In the genomic region with DNA sequence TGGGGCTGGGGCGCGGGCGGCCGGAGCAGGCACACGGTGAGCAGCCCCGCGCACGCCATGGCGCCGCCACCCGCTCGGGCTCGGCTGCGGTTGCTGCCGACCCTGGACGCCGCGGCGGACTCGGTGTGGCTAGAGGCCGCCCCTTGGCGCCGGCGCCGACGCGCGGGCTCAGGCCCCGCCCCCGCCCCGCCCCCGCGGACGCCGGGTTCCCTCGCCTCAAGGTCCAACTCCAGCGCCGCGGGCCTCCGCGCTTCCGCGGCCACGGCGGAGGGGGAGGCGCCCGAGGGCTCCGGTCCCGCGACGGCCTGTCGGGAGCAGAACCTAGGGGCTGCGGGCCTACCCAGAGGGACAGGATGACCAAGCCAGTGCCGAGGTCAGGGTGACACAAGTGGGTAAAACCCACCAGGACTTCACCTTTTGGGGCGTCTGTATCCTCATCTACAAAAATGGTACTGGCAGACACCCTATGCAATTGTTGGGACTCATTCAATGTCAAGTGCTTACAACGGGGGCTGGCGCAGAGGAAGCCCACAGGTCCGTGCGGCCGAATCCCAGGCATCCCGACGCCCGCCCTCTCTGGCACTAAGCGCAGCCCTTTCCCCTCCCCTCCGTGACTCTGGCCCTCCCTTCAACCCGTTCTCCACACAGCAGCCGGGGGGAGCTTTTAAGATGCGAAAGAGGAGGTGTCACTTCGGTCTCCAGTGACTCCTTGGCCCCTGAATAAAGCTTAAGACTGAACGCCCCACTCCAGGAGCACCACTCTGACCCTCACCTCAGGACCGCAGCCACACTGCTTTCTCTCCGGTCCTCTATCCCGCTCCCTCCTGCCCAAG, we compare ENCODE assay signal across 1 cellular context.
A peak's percentile ranks its signal among the peaks of the same experiment; 100 is the strongest.
TF ChIP-seq lines count a peak whose summit lies in the region.

A gene with protein sequence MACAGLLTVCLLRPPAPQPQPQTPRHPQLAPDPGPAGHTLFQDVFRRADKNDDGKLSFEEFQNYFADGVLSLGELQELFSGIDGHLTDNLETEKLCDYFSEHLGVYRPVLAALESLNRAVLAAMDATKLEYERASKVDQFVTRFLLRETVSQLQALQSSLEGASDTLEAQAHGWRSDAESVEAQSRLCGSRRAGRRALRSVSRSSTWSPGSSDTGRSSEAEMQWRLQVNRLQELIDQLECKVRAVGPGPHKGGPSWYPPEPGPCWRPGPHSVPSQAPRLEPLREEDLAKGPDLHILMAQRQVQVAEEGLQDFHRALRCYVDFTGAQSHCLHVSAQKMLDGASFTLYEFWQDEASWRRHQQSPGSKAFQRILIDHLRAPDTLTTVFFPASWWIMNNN (minus strand): TSS at position 135 of the 833 bp plus-strand sequence. CDS start 76 bp downstream, at position 59.

TF ChIP-seq in HEK293, 187 proteins besides CTCF, POLR2A, EP300 and RAD21 (continued from another document and continues in another):
- TF ChIP-seq, protein P1, sequence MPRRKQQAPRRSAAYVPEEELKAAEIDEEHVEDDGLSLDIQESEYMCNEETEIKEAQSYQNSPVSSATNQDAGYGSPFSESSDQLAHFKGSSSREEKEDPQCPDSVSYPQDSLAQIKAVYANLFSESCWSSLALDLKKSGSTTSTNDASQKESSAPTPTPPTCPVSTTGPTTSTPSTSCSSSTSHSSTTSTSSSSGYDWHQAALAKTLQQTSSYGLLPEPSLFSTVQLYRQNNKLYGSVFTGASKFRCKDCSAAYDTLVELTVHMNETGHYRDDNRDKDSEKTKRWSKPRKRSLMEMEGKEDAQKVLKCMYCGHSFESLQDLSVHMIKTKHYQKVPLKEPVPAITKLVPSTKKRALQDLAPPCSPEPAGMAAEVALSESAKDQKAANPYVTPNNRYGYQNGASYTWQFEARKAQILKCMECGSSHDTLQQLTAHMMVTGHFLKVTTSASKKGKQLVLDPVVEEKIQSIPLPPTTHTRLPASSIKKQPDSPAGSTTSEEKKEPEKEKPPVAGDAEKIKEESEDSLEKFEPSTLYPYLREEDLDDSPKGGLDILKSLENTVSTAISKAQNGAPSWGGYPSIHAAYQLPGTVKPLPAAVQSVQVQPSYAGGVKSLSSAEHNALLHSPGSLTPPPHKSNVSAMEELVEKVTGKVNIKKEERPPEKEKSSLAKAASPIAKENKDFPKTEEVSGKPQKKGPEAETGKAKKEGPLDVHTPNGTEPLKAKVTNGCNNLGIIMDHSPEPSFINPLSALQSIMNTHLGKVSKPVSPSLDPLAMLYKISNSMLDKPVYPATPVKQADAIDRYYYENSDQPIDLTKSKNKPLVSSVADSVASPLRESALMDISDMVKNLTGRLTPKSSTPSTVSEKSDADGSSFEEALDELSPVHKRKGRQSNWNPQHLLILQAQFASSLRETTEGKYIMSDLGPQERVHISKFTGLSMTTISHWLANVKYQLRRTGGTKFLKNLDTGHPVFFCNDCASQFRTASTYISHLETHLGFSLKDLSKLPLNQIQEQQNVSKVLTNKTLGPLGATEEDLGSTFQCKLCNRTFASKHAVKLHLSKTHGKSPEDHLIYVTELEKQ (tag by site-specific recombination; IDR thresholded peaks at IDR 0.05; ENCODE audit: borderline replicate concordance) = no peak
- TF ChIP-seq, protein P2, sequence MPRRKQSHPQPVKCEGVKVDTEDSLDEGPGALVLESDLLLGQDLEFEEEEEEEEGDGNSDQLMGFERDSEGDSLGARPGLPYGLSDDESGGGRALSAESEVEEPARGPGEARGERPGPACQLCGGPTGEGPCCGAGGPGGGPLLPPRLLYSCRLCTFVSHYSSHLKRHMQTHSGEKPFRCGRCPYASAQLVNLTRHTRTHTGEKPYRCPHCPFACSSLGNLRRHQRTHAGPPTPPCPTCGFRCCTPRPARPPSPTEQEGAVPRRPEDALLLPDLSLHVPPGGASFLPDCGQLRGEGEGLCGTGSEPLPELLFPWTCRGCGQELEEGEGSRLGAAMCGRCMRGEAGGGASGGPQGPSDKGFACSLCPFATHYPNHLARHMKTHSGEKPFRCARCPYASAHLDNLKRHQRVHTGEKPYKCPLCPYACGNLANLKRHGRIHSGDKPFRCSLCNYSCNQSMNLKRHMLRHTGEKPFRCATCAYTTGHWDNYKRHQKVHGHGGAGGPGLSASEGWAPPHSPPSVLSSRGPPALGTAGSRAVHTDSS (tag by site-specific recombination; IDR thresholded peaks at IDR 0.05) = no peak
- TF ChIP-seq ZEB2 (tag by site-specific recombination; IDR thresholded peaks at IDR 0.05) (peak; percentile 68; the same call in 1 of the 2 replicates), KLF9 (tag by site-specific recombination; IDR thresholded peaks at IDR 0.05; ENCODE audit: low read depth) (peak; percentile 57; the same call in 1 of the 2 replicates), OSR2 (tag by site-specific recombination; IDR thresholded peaks at IDR 0.05) (0 out of 2 replicates have a peak, but pooled peaks have one; percentile 11), ZNF701 (tag by site-specific recombination; IDR thresholded peaks at IDR 0.05) (no peak), ZBTB8A (tag by site-specific recombination; IDR thresholded peaks at IDR 0.05) (peak; percentile 73), ZBTB21 (tag by site-specific recombination; IDR thresholded peaks at IDR 0.05) (no peak), ZBTB1 (tag by site-specific recombination; IDR thresholded peaks at IDR 0.05) (no peak), ZNF174 (tag by site-specific recombination; IDR thresholded peaks at IDR 0.05) (no peak), ZNF549 (tag by site-specific recombination; IDR thresholded peaks at IDR 0.05) (no peak), ZNF707 (tag by site-specific recombination; IDR thresholded peaks at IDR 0.05) (no peak), ZNF791 (tag by site-specific recombination; IDR thresholded peaks at IDR 0.05) (no peak), ZNF530 (tag by site-specific recombination; IDR thresholded peaks at IDR 0.05; ENCODE audit: low read depth) (no peak), ZNF843 (tag by site-specific recombination; IDR thresholded peaks at IDR 0.05) (no peak), BCL11B (tag by site-specific recombination; IDR thresholded peaks at IDR 0.05; ENCODE audit: low read depth) (no peak), ZFHX2 (tag by site-specific recombination; conservative IDR thresholded peaks at IDR 0.05) (0 out of 2 replicates have a peak, but pooled peaks have one; percentile 8), ZNF302 (tag by site-specific recombination; IDR thresholded peaks at IDR 0.05; ENCODE audit: low read depth) (no peak), GFI1B (tag by site-specific recombination; IDR thresholded peaks at IDR 0.05) (no peak), ZNF140 (tag by site-specific recombination; IDR thresholded peaks at IDR 0.05) (no peak), ZNF785 (tag by site-specific recombination; IDR thresholded peaks at IDR 0.05) (no peak), ZNF211 (tag by site-specific recombination; IDR thresholded peaks at IDR 0.05; ENCODE audit: low read depth) (no peak), BCL11A (tag by site-specific recombination; IDR thresholded peaks at IDR 0.05; ENCODE audit: low read depth) (no peak; the same call in 1 of the 2 replicates), ZNF248 (tag by site-specific recombination; IDR thresholded peaks at IDR 0.05) (no peak), ZNF510 (tag by site-specific recombination; IDR thresholded peaks at IDR 0.05; ENCODE audit: insufficient replicate concordance) (no peak), ZNF223 (tag by site-specific recombination; IDR thresholded peaks at IDR 0.05) (no peak), ZNF433 (tag by site-specific recombination; IDR thresholded peaks at IDR 0.05; ENCODE audit: low read depth) (no peak), ZNF37A (tag by site-specific recombination; IDR thresholded peaks at IDR 0.05) (no peak), GLI2 (tag by site-specific recombination; IDR thresholded peaks at IDR 0.05; ENCODE audit: borderline replicate concordance, low read depth) (no peak), ZBTB48 (tag by site-specific recombination; IDR thresholded peaks at IDR 0.05) (peak; percentile 32; the same call in 1 of the 2 replicates), SETDB1 (IDR thresholded peaks at IDR 0.05; ENCODE audit: insufficient read length, low read length) (no peak)
- TF ChIP-seq, protein P3, sequence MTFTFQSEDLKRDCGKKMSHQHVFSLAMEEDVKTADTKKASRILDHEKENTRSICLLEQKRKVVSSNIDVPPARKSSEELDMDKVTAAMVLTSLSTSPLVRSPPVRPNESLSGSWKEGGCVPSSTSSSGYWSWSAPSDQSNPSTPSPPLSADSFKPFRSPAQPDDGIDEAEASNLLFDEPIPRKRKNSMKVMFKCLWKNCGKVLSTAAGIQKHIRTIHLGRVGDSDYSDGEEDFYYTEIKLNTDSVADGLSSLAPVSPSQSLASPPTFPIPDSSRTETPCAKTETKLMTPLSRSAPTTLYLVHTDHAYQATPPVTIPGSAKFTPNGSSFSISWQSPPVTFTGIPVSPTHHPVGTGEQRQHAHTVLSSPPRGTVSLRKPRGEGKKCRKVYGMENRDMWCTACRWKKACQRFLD (tag by site-specific recombination; IDR thresholded peaks at IDR 0.05) = no peak
- TF ChIP-seq, protein P4, sequence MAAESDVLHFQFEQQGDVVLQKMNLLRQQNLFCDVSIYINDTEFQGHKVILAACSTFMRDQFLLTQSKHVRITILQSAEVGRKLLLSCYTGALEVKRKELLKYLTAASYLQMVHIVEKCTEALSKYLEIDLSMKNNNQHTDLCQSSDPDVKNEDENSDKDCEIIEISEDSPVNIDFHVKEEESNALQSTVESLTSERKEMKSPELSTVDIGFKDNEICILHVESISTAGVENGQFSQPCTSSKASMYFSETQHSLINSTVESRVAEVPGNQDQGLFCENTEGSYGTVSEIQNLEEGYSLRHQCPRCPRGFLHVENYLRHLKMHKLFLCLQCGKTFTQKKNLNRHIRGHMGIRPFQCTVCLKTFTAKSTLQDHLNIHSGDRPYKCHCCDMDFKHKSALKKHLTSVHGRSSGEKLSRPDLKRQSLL (tag by site-specific recombination; IDR thresholded peaks at IDR 0.05) = peak; percentile 95
- TF ChIP-seq, protein P5, sequence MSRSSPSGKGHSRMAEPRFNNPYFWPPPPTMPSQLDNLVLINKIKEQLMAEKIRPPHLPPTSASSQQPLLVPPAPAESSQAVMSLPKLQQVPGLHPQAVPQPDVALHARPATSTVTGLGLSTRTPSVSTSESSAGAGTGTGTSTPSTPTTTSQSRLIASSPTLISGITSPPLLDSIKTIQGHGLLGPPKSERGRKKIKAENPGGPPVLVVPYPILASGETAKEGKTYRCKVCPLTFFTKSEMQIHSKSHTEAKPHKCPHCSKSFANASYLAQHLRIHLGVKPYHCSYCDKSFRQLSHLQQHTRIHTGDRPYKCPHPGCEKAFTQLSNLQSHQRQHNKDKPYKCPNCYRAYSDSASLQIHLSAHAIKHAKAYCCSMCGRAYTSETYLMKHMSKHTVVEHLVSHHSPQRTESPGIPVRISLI (tag by site-specific recombination; IDR thresholded peaks at IDR 0.05) = no peak
- TF ChIP-seq, protein P6, sequence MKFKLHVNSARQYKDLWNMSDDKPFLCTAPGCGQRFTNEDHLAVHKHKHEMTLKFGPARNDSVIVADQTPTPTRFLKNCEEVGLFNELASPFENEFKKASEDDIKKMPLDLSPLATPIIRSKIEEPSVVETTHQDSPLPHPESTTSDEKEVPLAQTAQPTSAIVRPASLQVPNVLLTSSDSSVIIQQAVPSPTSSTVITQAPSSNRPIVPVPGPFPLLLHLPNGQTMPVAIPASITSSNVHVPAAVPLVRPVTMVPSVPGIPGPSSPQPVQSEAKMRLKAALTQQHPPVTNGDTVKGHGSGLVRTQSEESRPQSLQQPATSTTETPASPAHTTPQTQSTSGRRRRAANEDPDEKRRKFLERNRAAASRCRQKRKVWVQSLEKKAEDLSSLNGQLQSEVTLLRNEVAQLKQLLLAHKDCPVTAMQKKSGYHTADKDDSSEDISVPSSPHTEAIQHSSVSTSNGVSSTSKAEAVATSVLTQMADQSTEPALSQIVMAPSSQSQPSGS (tag by site-specific recombination; IDR thresholded peaks at IDR 0.05; ENCODE audit: low read depth) = no peak
- TF ChIP-seq, protein P7, sequence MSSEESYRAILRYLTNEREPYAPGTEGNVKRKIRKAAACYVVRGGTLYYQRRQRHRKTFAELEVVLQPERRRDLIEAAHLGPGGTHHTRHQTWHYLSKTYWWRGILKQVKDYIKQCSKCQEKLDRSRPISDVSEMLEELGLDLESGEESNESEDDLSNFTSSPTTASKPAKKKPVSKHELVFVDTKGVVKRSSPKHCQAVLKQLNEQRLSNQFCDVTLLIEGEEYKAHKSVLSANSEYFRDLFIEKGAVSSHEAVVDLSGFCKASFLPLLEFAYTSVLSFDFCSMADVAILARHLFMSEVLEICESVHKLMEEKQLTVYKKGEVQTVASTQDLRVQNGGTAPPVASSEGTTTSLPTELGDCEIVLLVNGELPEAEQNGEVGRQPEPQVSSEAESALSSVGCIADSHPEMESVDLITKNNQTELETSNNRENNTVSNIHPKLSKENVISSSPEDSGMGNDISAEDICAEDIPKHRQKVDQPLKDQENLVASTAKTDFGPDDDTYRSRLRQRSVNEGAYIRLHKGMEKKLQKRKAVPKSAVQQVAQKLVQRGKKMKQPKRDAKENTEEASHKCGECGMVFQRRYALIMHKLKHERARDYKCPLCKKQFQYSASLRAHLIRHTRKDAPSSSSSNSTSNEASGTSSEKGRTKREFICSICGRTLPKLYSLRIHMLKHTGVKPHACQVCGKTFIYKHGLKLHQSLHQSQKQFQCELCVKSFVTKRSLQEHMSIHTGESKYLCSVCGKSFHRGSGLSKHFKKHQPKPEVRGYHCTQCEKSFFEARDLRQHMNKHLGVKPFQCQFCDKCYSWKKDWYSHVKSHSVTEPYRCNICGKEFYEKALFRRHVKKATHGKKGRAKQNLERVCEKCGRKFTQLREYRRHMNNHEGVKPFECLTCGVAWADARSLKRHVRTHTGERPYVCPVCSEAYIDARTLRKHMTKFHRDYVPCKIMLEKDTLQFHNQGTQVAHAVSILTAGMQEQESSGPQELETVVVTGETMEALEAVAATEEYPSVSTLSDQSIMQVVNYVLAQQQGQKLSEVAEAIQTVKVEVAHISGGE (tag by site-specific recombination; conservative IDR thresholded peaks at IDR 0.05; ENCODE audit: low read depth) = no peak
- TF ChIP-seq, protein P8, sequence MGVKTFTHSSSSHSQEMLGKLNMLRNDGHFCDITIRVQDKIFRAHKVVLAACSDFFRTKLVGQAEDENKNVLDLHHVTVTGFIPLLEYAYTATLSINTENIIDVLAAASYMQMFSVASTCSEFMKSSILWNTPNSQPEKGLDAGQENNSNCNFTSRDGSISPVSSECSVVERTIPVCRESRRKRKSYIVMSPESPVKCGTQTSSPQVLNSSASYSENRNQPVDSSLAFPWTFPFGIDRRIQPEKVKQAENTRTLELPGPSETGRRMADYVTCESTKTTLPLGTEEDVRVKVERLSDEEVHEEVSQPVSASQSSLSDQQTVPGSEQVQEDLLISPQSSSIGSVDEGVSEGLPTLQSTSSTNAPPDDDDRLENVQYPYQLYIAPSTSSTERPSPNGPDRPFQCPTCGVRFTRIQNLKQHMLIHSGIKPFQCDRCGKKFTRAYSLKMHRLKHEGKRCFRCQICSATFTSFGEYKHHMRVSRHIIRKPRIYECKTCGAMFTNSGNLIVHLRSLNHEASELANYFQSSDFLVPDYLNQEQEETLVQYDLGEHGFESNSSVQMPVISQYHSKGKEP (tag by site-specific recombination; IDR thresholded peaks at IDR 0.05) = no peak; the same call in 1 of the 2 replicates
- TF ChIP-seq, protein P9, sequence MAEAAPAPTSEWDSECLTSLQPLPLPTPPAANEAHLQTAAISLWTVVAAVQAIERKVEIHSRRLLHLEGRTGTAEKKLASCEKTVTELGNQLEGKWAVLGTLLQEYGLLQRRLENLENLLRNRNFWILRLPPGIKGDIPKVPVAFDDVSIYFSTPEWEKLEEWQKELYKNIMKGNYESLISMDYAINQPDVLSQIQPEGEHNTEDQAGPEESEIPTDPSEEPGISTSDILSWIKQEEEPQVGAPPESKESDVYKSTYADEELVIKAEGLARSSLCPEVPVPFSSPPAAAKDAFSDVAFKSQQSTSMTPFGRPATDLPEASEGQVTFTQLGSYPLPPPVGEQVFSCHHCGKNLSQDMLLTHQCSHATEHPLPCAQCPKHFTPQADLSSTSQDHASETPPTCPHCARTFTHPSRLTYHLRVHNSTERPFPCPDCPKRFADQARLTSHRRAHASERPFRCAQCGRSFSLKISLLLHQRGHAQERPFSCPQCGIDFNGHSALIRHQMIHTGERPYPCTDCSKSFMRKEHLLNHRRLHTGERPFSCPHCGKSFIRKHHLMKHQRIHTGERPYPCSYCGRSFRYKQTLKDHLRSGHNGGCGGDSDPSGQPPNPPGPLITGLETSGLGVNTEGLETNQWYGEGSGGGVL (tag by site-specific recombination; IDR thresholded peaks at IDR 0.05) = peak; percentile 7; the same call in 1 of the 2 replicates
